17 cellular contexts compared by ENCODE assay signal in genomic region chr13:40129467-40129866, GRCh38.
DNase-seq lines count a peak whose midpoint lies in the region; ATAC-seq, FAIRE-seq and TF ChIP-seq lines count a peak whose summit lies in the region.
"Had no signal": no experiment of that assay in that cellular context is flagged by ENCODE, and none has a peak within 500 bp of the region (broad histone marks: within the 10 kb centered on the region; RNA-seq: fewer than 3 reads in every experiment).

No MANE protein-coding gene starts in this region.

- no peaks in the 10 kb centered on the region for H4K20me1 ChIP-seq in HepG2 (ENCODE audit: insufficient read depth, low read length)
- H4K20me1 ChIP-seq in Karpas-422 (ENCODE audit: insufficient read depth, low read depth, low read length) = no peaks in the 10 kb centered on the region

- peaks cover 16% of the 10 kb centered on the region for H3K9me3 Mint-ChIP-seq in activated CD8-positive, alpha-beta T cell treated with anti-CD3 and anti-CD28 coated beads, Interleukin-2, amount 10 ng/mL, durations not matched to agents 7 days and 5 days (ENCODE audit: insufficient read depth)

- WGBS in HepG2 (ENCODE audit: low lambda C conversion rate) = 68% methylated on average over 6 of the region's 6 CpGs
- 96% methylated on average over 6 of the region's 6 CpGs for WGBS in right lobe of liver (ENCODE audit: insufficient coverage, low coverage, low lambda C conversion rate, missing lambda C conversion rate)

- no peak overlapping the region for H3K4me3 Mint-ChIP-seq in activated CD8-positive, alpha-beta T cell treated with anti-CD3 and anti-CD28 coated beads, Interleukin-2, amount 10 ng/mL, durations not matched to agents 7 days and 5 days
- H3K4me3 Mint-ChIP-seq: B cell; CD8-positive, alpha-beta memory T cell had no signal

- CTCF ChIA-PET in HepG2 (lab: Yijun Ruan, JAX; ENCODE audit: low intra/inter-chr PET ratio, low total read pairs) = no interaction called here
- CTCF ChIA-PET in activated CD8-positive, alpha-beta T cell treated with anti-CD3 and anti-CD28 coated beads, Interleukin-2, amount 10 ng/mL, durations not matched to agents 7 days and 5 days (lab: Charles Lee) = interaction anchor here (1.5 kb wide), 1 partner anchor 9 kb away, joined by 4 read pairs; no protein-coding TSS in a partner anchor

- BruUV-seq in HepG2 (replicated peaks; lab: Mats Ljungman, UMichigan) = no TSS peak

- H3K79me2 ChIP-seq in HepG2 (ENCODE audit: insufficient read depth, low read length) (no peaks in the 10 kb centered on the region), Karpas-422 (ENCODE audit: low read length) (no peaks in the 10 kb centered on the region)

- H3K36me3 Mint-ChIP-seq in activated CD8-positive, alpha-beta T cell treated with anti-CD3 and anti-CD28 coated beads, Interleukin-2, amount 10 ng/mL, durations not matched to agents 7 days and 5 days (ENCODE audit: low read depth) = peaks cover 19% of the 10 kb centered on the region

- peaks cover 8% of the 10 kb centered on the region; the same call in 1 of the 2 replicates for H3K9me3 ChIP-seq in HepG2 (ENCODE audit: low read length)
- H3K9me3 ChIP-seq in right lobe of liver = no peaks in the 10 kb centered on the region
- no peaks in the 10 kb centered on the region; the same call in 1 of the 2 replicates for H3K9me3 ChIP-seq in Karpas-422 (ENCODE audit: low read length)
- H3K9me3 ChIP-seq in uterus = no peaks in the 10 kb centered on the region
- H3K9me3 ChIP-seq: Caco-2 had no signal

- POLR2A ChIA-PET in HepG2 (lab: Yijun Ruan, JAX) = no interaction called here
- POLR2A ChIA-PET in activated CD8-positive, alpha-beta T cell treated with anti-CD3 and anti-CD28 coated beads, Interleukin-2, amount 10 ng/mL, durations not matched to agents 7 days and 5 days (lab: Charles Lee) = interaction anchor here (0.5 to 0.9 kb wide), 2 partner anchors 191 to 273 kb away, joined by 3 read pairs; no protein-coding TSS in a partner anchor

- no peak for FAIRE-seq in HepG2 (lab: Jason Lieb, UNC)
- FAIRE-seq: A204.1, GM12878, GM18507, H54 had no signal

- no peaks in the 10 kb centered on the region for H3K9me2 ChIP-seq in Karpas-422 (replicated peaks; ENCODE audit: insufficient read depth, low read length)

- H3K27me3 ChIP-seq in HepG2 (ENCODE audit: control insufficient read depth in 1 of 2, insufficient read depth in 2 of 2, low read length in 2 of 2) (no peaks in the 10 kb centered on the region), right lobe of liver (no peaks in the 10 kb centered on the region), Karpas-422 (ENCODE audit: low read length) (no peaks in the 10 kb centered on the region), uterus (no peaks in the 10 kb centered on the region)

- TF ChIP-seq EP300 in HepG2 (IDR thresholded peaks at IDR 0.05; ENCODE audit: low read depth in 2 of 2, low read length in 2 of 2) (no peak), HepG2 (CRISPR knock-in tag; IDR thresholded peaks at IDR 0.05; ENCODE audit: borderline replicate concordance) (no peak)

- no peak for TF ChIP-seq POLR2A in HepG2 (IDR thresholded peaks at IDR 0.05; ENCODE audit: insufficient read depth in 1 of 2, low read depth in 2 of 2, low read length in 2 of 2)
- TF ChIP-seq POLR2A in right lobe of liver (IDR thresholded peaks at IDR 0.05) = no peak
- no peak for TF ChIP-seq POLR2A in uterus (IDR thresholded peaks at IDR 0.05)

- in situ Hi-C loops in HepG2 (cut with HindIII; ENCODE audit: extremely low pct_ligation_motif_present, low pct_unique_long_range_greater_than_20kb) = no loop called here

- H3K27me3 Mint-ChIP-seq in activated CD8-positive, alpha-beta T cell treated with anti-CD3 and anti-CD28 coated beads, Interleukin-2, amount 10 ng/mL, durations not matched to agents 7 days and 5 days (ENCODE audit: low read depth) = no peaks in the 10 kb centered on the region
- H3K27me3 Mint-ChIP-seq: B cell; CD8-positive, alpha-beta memory T cell had no signal

- H3K27ac Mint-ChIP-seq in activated CD8-positive, alpha-beta T cell treated with anti-CD3 and anti-CD28 coated beads, Interleukin-2, amount 10 ng/mL, durations not matched to agents 7 days and 5 days = peak overlapping the region; percentile 29
- H3K27ac Mint-ChIP-seq: B cell had no signal

- H3K9ac ChIP-seq in HepG2 (ENCODE audit: insufficient read depth, low read depth, low read length) = no peak overlapping the region
- H3K9ac ChIP-seq in Karpas-422 (ENCODE audit: low read length) = no peak overlapping the region

- H3K4me1 ChIP-seq in HepG2 (ENCODE audit: insufficient read depth, low read length) (peaks cover 11% of the 10 kb centered on the region), right lobe of liver (peaks cover 0 to 13% (median 0%) of the 10 kb centered on the region in 4 donors), Karpas-422 (ENCODE audit: low read length) (peaks cover 58% of the 10 kb centered on the region), uterus (peaks cover 3 to 4% of the 10 kb centered on the region in 2 donors)
- H3K4me1 ChIP-seq: Caco-2 had no signal

- ATAC-seq in HepG2 (no peak), right lobe of liver (no peak)
- no peak for ATAC-seq in activated CD8-positive, alpha-beta T cell treated with anti-CD3 and anti-CD28 coated beads, Interleukin-2, amount 10 ng/mL, durations not matched to agents 7 days and 5 days
- ATAC-seq: GM12878, HCT116 had no signal

- no peak for TF ChIP-seq CTCF in HepG2 (CRISPR knock-in tag; IDR thresholded peaks at IDR 0.05)
- TF ChIP-seq CTCF in right lobe of liver (IDR thresholded peaks at IDR 0.05) = no peak
- TF ChIP-seq CTCF in uterus (IDR thresholded peaks at IDR 0.05) = no peak

- H3K36me3 ChIP-seq in HepG2 (replicated peaks in 1 of 2; ENCODE audit: control insufficient read depth in 1 of 2, insufficient read depth in 2 of 2, low read length in 2 of 2) = no peaks in the 10 kb centered on the region
- no peaks in the 10 kb centered on the region for H3K36me3 ChIP-seq in right lobe of liver
- no peaks in the 10 kb centered on the region for H3K36me3 ChIP-seq in Karpas-422 (ENCODE audit: insufficient read depth, low read length)
- no peaks in the 10 kb centered on the region for H3K36me3 ChIP-seq in uterus

- H3K4me1 Mint-ChIP-seq in activated CD8-positive, alpha-beta T cell treated with anti-CD3 and anti-CD28 coated beads, Interleukin-2, amount 10 ng/mL, durations not matched to agents 7 days and 5 days (ENCODE audit: low read depth) = peaks cover 57% of the 10 kb centered on the region

- no peak for DNase-seq in HepG2 (ENCODE audit: low spot score)
- no peak for DNase-seq in right lobe of liver
- peak; percentile 53 for DNase-seq in Karpas-422
- no peak for DNase-seq in activated CD8-positive, alpha-beta T cell treated with anti-CD3 and anti-CD28 coated beads, Interleukin-2, amount 10 ng/mL, durations not matched to agents 7 days and 5 days
- DNase-seq in NCI-H1048 (lab: John Stamatoyannopoulos, UW) = no peak
- no peak for DNase-seq in NCI-H226
- DNase-seq in uterus = no peak
- DNase-seq: Caco-2; CD8-positive, alpha-beta memory T cell; DMS53 had no signal

- H3K4me2 ChIP-seq in HepG2 (ENCODE audit: low read depth, low read length) (no peak overlapping the region), Karpas-422 (ENCODE audit: low read depth, low read length, poor library complexity, severe bottlenecking) (no peak overlapping the region)

- TF ChIP-seq RAD21 in HepG2 (CRISPR knock-in tag; IDR thresholded peaks at IDR 0.05) = no peak

- H2AFZ ChIP-seq in HepG2 (ENCODE audit: low read length) (no peak overlapping the region), Karpas-422 (ENCODE audit: low read length) (no peak overlapping the region)

- H3K27ac ChIP-seq in HepG2 (ENCODE audit: extremely low read length, insufficient read depth, low read length) = no peak overlapping the region
- no peak overlapping the region for H3K27ac ChIP-seq in right lobe of liver
- peak overlapping the region; percentile 100; the same call in 1 of the 2 replicates for H3K27ac ChIP-seq in Karpas-422 (ENCODE audit: low read length)
- H3K27ac ChIP-seq in uterus = peak overlapping the region in 1 of 2 donors; percentile 7
- H3K27ac ChIP-seq: C4-2B had no signal

- intact Hi-C loops in HepG2 (cut with micrococcal nuclease; ENCODE audit: unreplicated experiment) = no loop called here
- intact Hi-C loops in right lobe of liver (cut with DNase I) = no loop called here
- intact Hi-C loops in uterus (cut with DNase I; ENCODE audit: low total_unique reads) = no loop called here

- no peak overlapping the region for H3K4me3 ChIP-seq in HepG2 (replicated peaks in 1 of 3; ENCODE audit: insufficient read depth in 1 of 3, low read depth in 2 of 3, low read length in 3 of 3)
- no peak overlapping the region for H3K4me3 ChIP-seq in right lobe of liver
- no peak overlapping the region for H3K4me3 ChIP-seq in Karpas-422 (ENCODE audit: low read length)
- H3K4me3 ChIP-seq in uterus = no peak overlapping the region
- H3K4me3 ChIP-seq: GM12878 had no signal

TF ChIP-seq in HepG2, 621 proteins besides CTCF, POLR2A, EP300 and RAD21:
- TF ChIP-seq SNAI1 (CRISPR knock-in tag; IDR thresholded peaks at IDR 0.05; ENCODE audit: borderline replicate concordance) = no peak
- no peak for TF ChIP-seq MBNL3 (CRISPR knock-in tag; conservative IDR thresholded peaks at IDR 0.05)
- TF ChIP-seq ATF7 (IDR thresholded peaks at IDR 0.05) = no peak
- TF ChIP-seq ATF7 (CRISPR knock-in tag; IDR thresholded peaks at IDR 0.05) = no peak
- no peak for TF ChIP-seq MEIS1 (CRISPR knock-in tag; IDR thresholded peaks at IDR 0.05; ENCODE audit: borderline replicate concordance)
- TF ChIP-seq ZNF20 (CRISPR knock-in tag; IDR thresholded peaks at IDR 0.05) = peak; percentile 75; the same call in 1 of the 2 replicates
- TF ChIP-seq, protein P1, sequence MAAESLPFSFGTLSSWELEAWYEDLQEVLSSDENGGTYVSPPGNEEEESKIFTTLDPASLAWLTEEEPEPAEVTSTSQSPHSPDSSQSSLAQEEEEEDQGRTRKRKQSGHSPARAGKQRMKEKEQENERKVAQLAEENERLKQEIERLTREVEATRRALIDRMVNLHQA (CRISPR knock-in tag; IDR thresholded peaks at IDR 0.05) = no peak
